29 cellular contexts compared by ENCODE assay signal in genomic region chr22:43363580-43364435, GRCh38. TPM values are rescaled to one million over a fixed set of nuclear protein-coding genes. Genes with fewer than 3 reads are reported as not detected.
"Had no signal": no experiment of that assay in that cellular context is flagged by ENCODE, and none has a peak within 500 bp of the region (broad histone marks: within the 10 kb centered on the region; RNA-seq: fewer than 3 reads in every experiment).

No MANE protein-coding gene starts in this region.

- H3K9me3 Mint-ChIP-seq: activated CD4-positive, alpha-beta memory T cell treated with anti-CD3 and anti-CD28 coated beads for 36 hours; activated CD4-positive, alpha-beta T cell treated with anti-CD3 and anti-CD28 coated beads, Interleukin-2, amount 10 ng/mL, durations not matched to agents 24 days and 14 days; activated T-helper 1 cell treated with anti-CD3 and anti-CD28 coated beads, Interleukin-12 subunit alpha, Interleukin-12 subunit beta, Interleukin-2, Interleukin-4 antibody, amounts not matched to agents 30 ng/mL and 10 ng/mL and 1 ng/mL, durations not matched to agents 14 hours and 24 hours and 36 hours; central memory CD8-positive, alpha-beta T cell; mesothelial cell of epicardium had no signal

- DNase-seq: activated CD4-positive, alpha-beta memory T cell treated with anti-CD3 and anti-CD28 coated beads for 36 hours; activated CD4-positive, alpha-beta T cell treated with anti-CD3 and anti-CD28 coated beads, Interleukin-2, amount 10 ng/mL, durations not matched to agents 24 days and 14 days; activated CD4-positive, CD25-positive, alpha-beta regulatory T cell treated with anti-CD3 and anti-CD28 coated beads, Interleukin-2, amount 50 U/mL, for 72 hours; activated CD8-positive, alpha-beta memory T cell treated with anti-CD3 and anti-CD28 coated beads, Interleukin-2, amount 50 U/mL, for 4 hours; activated gamma-delta T cell treated with Interleukin-2 at 50 U/mL for 16 hours; activated naive CD4-positive, alpha-beta T cell treated with anti-CD3 and anti-CD28 coated beads, Interleukin-2, amount 50 U/mL, for 16 hours; activated T-cell treated with anti-CD3 and anti-CD28 coated beads, Interleukin-2, amount 50 U/mL, for 1 hour; amniotic stem cell; dermis blood vessel endothelial cell; effector memory CD4-positive, alpha-beta T cell; erythroblast; gastrocnemius medialis; hippocampal formation; left cardiac atrium; mammary epithelial cell; naive B cell; stimulated activated CD4-positive, alpha-beta T cell treated with anti-CD3 and anti-CD28 coated beads, Interleukin-15, amount 100 ng/mL, for 24 hours; stimulated activated CD4-positive, alpha-beta T cell treated with anti-CD3 and anti-CD28 coated beads, Interleukin-2, amount 100 ng/mL, for 24 hours; stimulated activated naive CD4-positive, alpha-beta T cell; tibial artery; WERI-Rb-1 had no signal

- H3K4me1 Mint-ChIP-seq: activated CD4-positive, alpha-beta T cell treated with anti-CD3 and anti-CD28 coated beads, Interleukin-2, amount 10 ng/mL, durations not matched to agents 24 days and 14 days; central memory CD8-positive, alpha-beta T cell; mesothelial cell of epicardium had no signal

- H3K36me3 Mint-ChIP-seq: activated CD4-positive, alpha-beta memory T cell treated with anti-CD3 and anti-CD28 coated beads for 36 hours; mesothelial cell of epicardium; naive B cell had no signal

- H3K27ac Mint-ChIP-seq: activated CD4-positive, alpha-beta memory T cell treated with anti-CD3 and anti-CD28 coated beads for 36 hours; activated CD4-positive, alpha-beta T cell treated with anti-CD3 and anti-CD28 coated beads, Interleukin-2, amount 10 ng/mL, durations not matched to agents 24 days and 14 days; activated T-helper 1 cell treated with anti-CD3 and anti-CD28 coated beads, Interleukin-12 subunit alpha, Interleukin-12 subunit beta, Interleukin-2, Interleukin-4 antibody, amounts not matched to agents 30 ng/mL and 10 ng/mL and 1 ng/mL, durations not matched to agents 14 hours and 24 hours and 36 hours; mesothelial cell of epicardium; progenitor cell of endocrine pancreas had no signal

- H3K4me3 Mint-ChIP-seq: activated CD4-positive, alpha-beta memory T cell treated with anti-CD3 and anti-CD28 coated beads for 36 hours; activated CD4-positive, alpha-beta T cell treated with anti-CD3 and anti-CD28 coated beads, Interleukin-2, amount 10 ng/mL, durations not matched to agents 24 days and 14 days; activated T-helper 1 cell treated with anti-CD3 and anti-CD28 coated beads, Interleukin-12 subunit alpha, Interleukin-12 subunit beta, Interleukin-2, Interleukin-4 antibody, amounts not matched to agents 30 ng/mL and 10 ng/mL and 1 ng/mL, durations not matched to agents 14 hours and 24 hours and 36 hours; central memory CD8-positive, alpha-beta T cell; mesothelial cell of epicardium; naive B cell had no signal

RNA-seq across cellular contexts. Expression of gene SCUBE1, which starts 20.6 kb away (rescaled TPM):
- total RNA-seq: activated CD4-positive, alpha-beta memory T cell treated with anti-CD3 and anti-CD28 coated beads for 36 hours; activated CD4-positive, alpha-beta T cell treated with anti-CD3 and anti-CD28 coated beads, Interleukin-2, amount 10 ng/mL, durations not matched to agents 24 days and 14 days; activated T-helper 1 cell treated with anti-CD3 and anti-CD28 coated beads, Interleukin-12 subunit alpha, Interleukin-12 subunit beta, Interleukin-2, Interleukin-4 antibody, amounts not matched to agents 30 ng/mL and 10 ng/mL and 1 ng/mL, durations not matched to agents 14 hours and 24 hours and 36 hours; dermis blood vessel endothelial cell; mammary epithelial cell had no signal

RNA-seq across cellular contexts. Expression of gene MPPED1, which starts 48.0 kb away (rescaled TPM):
- total RNA-seq: activated CD4-positive, alpha-beta memory T cell treated with anti-CD3 and anti-CD28 coated beads for 36 hours; activated CD4-positive, alpha-beta T cell treated with anti-CD3 and anti-CD28 coated beads, Interleukin-2, amount 10 ng/mL, durations not matched to agents 24 days and 14 days; activated CD8-positive, alpha-beta memory T cell treated with anti-CD3 and anti-CD28 coated beads for 36 hours; activated T-helper 1 cell treated with anti-CD3 and anti-CD28 coated beads, Interleukin-12 subunit alpha, Interleukin-12 subunit beta, Interleukin-2, Interleukin-4 antibody, amounts not matched to agents 30 ng/mL and 10 ng/mL and 1 ng/mL, durations not matched to agents 14 hours and 24 hours and 36 hours; dermis blood vessel endothelial cell; gastrocnemius medialis; mammary epithelial cell; osteocyte; renal cortical epithelial cell; T-helper 1 cell treated with Interleukin-12 subunit alpha and Interleukin-12 subunit beta and Interleukin-4 antibody, amounts not matched to agents 30 ng/mL and 1 ng/mL, for 36 hours had no signal
